Comparison of ENCODE assay signal across 21 cellular contexts in the genomic region with DNA sequence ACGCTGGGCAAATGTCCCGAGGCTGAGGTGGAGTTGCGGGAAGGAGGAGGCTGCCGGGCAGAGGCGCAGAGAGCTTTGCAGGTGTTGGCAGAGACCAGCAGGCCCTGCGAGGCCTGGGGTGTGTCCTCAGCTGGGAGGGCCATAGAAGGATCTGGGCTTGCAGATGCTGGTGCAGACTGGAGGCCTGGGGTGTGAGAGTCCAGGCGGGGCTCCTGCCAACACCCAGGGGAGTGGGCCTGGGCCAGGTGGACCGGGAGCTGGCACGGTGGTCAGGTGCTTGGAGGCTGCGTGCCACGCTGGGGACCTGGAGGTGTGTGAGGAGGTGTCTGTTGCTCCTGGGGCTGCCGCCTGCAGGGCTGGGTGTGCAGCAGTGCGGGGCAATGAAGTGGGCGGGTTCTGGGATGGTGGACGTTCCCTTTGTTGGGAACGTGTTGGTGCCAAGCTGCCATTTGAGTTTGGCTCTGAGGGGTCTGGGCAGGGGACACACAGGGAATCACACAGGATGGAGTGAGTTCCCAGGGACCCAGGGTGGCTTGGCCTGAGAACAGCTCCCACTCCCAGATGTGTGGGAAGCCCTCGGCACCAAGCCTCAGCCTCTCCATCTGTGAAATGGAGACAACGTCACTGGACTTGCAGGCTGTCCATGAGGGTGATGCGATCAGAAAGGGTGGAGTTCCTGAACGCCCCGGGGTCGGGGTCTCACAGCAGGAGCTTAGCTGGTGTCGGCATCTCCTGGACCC. TPM values are rescaled to one million over a fixed set of nuclear protein-coding genes. Genes with fewer than 3 reads are reported as not detected.
DNase-seq lines count a peak whose midpoint lies in the region; ATAC-seq, FAIRE-seq and TF ChIP-seq lines count a peak whose summit lies in the region.
"Had no signal": no experiment of that assay in that cellular context is flagged by ENCODE, and none has a peak within 500 bp of the region (broad histone marks: within the 10 kb centered on the region; RNA-seq: fewer than 3 reads in every experiment).

No MANE protein-coding gene starts in this region.

- H3K4me3 Mint-ChIP-seq in GM23338, result no peak overlapping the region
- H3K4me3 Mint-ChIP-seq: central memory CD8-positive, alpha-beta T cell; stimulated activated naive CD8-positive, alpha-beta T cell treated with anti-CD3 and anti-CD28 coated beads, Interleukin-15, amount 100 ng/mL, for 72 hours had no signal

- no peaks in the 10 kb centered on the region; the same call in 1 of the 2 replicates for H3K4me1 ChIP-seq in GM23338 (ENCODE audit: insufficient read depth)
- peaks cover 81% of the 10 kb centered on the region for H3K4me1 ChIP-seq in Panc1 (ENCODE audit: control insufficient read depth, insufficient read depth, low read length)
- peaks cover 7 to 32% of the 10 kb centered on the region in 2 donors for H3K4me1 ChIP-seq in kidney (ENCODE audit: control insufficient read depth in 1 of 2, insufficient read depth in 1 of 2, low read depth in 1 of 2, low read length in 2 of 2)

- CTCF ChIA-PET in Panc1 (lab: Charles Lee), result no interaction called here

- H3K9me2 ChIP-seq in GM23338 (ENCODE audit: insufficient read depth), result no peaks in the 10 kb centered on the region

- TF ChIP-seq CTCF in GM23338 (conservative IDR thresholded peaks at IDR 0.05; ENCODE audit: low read depth in 2 of 2) (no peak), Panc1 (IDR thresholded peaks at IDR 0.05) (no peak), kidney (IDR thresholded peaks at IDR 0.05; ENCODE audit: borderline replicate concordance, extremely low read depth, insufficient read depth) (no peak)

- H3K4me1 Mint-ChIP-seq in GM23338, result peaks cover 26% of the 10 kb centered on the region

- no peak for FAIRE-seq in kidney (lab: Jason Lieb, UNC)

- DNase-seq in GM23338 (ENCODE audit: low spot score), result no peak
- DNase-seq in Panc1 (ENCODE audit: low read depth, low spot score), result no peak
- DNase-seq in kidney, result peak; percentile 61
- peak; percentile 78 for DNase-seq in posterior vena cava (ENCODE audit: low spot score)
- no peak for DNase-seq in NCI-H446 (lab: John Stamatoyannopoulos, UW)
- DNase-seq in NCI-H510A (lab: John Stamatoyannopoulos, UW), result no peak
- DNase-seq: activated CD4-positive, alpha-beta T cell treated with anti-CD3 and anti-CD28 coated beads, Interleukin-2, amount 50 U/mL, for 1 hour; activated gamma-delta T cell treated with Interleukin-2 at 50 U/mL for 16 hours; activated T-cell treated with anti-CD3 and anti-CD28 coated beads for 4 hours; amniotic stem cell; NCI-H187 treated with DMSO at 0.1 percent for 48 hours; NCI-H446 treated with DMSO at 0.1 percent for 48 hours; SHP77 treated with DMSO at 0.1 percent for 48 hours; stimulated activated CD4-positive, alpha-beta T cell treated with anti-CD3 and anti-CD28 coated beads, Interleukin-2, amount 100 ng/mL, for 48 hours; stimulated activated naive CD8-positive, alpha-beta T cell treated with anti-CD3 and anti-CD28 coated beads, Interleukin-15, amount 100 ng/mL, for 72 hours had no signal

- intact Hi-C loops in Panc1 (cut with micrococcal nuclease; ENCODE audit: unreplicated experiment), result loop anchor here (5.0 kb wide), 1 partner anchor 80 kb away; a partner anchor contains a TSS
- intact Hi-C loops in kidney (cut with DNase I), result no loop called here
- intact Hi-C loops in posterior vena cava (cut with DNase I), result no loop called here

- no peak overlapping the region for H3K27ac ChIP-seq in GM23338 (ENCODE audit: low read depth)
- peak overlapping the region; percentile 90 for H3K27ac ChIP-seq in Panc1 (ENCODE audit: low read length)
- H3K27ac ChIP-seq in kidney (ENCODE audit: low read depth in 2 of 2, low read length in 2 of 2), result no peak overlapping the region
- H3K27ac ChIP-seq: upper lobe of left lung had no signal

- H3K27ac Mint-ChIP-seq in GM23338, result 0 out of 2 replicates have a peak overlapping the region, but pooled peaks have one; percentile 26
- H3K27ac Mint-ChIP-seq: stimulated activated naive CD8-positive, alpha-beta T cell treated with anti-CD3 and anti-CD28 coated beads, Interleukin-15, amount 100 ng/mL, for 72 hours had no signal

- no peak overlapping the region for H2AFZ ChIP-seq in GM23338

- H3K9me3 Mint-ChIP-seq in GM23338, result peaks cover 8% of the 10 kb centered on the region
- H3K9me3 Mint-ChIP-seq: central memory CD8-positive, alpha-beta T cell; stimulated activated naive CD8-positive, alpha-beta T cell treated with anti-CD3 and anti-CD28 coated beads, Interleukin-15, amount 100 ng/mL, for 72 hours had no signal

- peaks cover 5% of the 10 kb centered on the region; the same call in 1 of the 3 replicates for H3K36me3 Mint-ChIP-seq in GM23338 (ENCODE audit: low read depth)

- H3K9me3 ChIP-seq in Panc1 (ENCODE audit: control insufficient read depth, insufficient read depth, low read depth, low read length) (no peaks in the 10 kb centered on the region), kidney (ENCODE audit: control insufficient read depth in 1 of 2, low read length in 2 of 2) (no peaks in the 10 kb centered on the region)
- H3K9me3 ChIP-seq: gastroesophageal sphincter, upper lobe of left lung had no signal

- H3F3A ChIP-seq in GM23338 (replicated peaks; ENCODE audit: low read depth), result no peaks in the 10 kb centered on the region

- H3K4me3 ChIP-seq in GM23338 (no peak overlapping the region), Panc1 (ENCODE audit: low read depth in 2 of 2, low read length in 2 of 2) (no peak overlapping the region), kidney (ENCODE audit: low read length in 2 of 2) (no peak overlapping the region)
- H3K4me3 ChIP-seq: gastroesophageal sphincter, upper lobe of left lung had no signal

- H3K27me3 ChIP-seq in GM23338 (ENCODE audit: insufficient read depth) (no peaks in the 10 kb centered on the region), Panc1 (ENCODE audit: control insufficient read depth, insufficient read depth, low read length) (no peaks in the 10 kb centered on the region)
- H3K27me3 ChIP-seq: gastroesophageal sphincter, upper lobe of left lung had no signal

- ATAC-seq in GM23338 (no peak), Panc1 (no peak), GM21717 (IDR thresholded peaks at IDR 0.05; ENCODE audit: unreplicated experiment) (no peak), GM21529 (IDR thresholded peaks at IDR 0.05; ENCODE audit: unreplicated experiment) (no peak)
- ATAC-seq: esophagus mucosa; gastroesophageal sphincter; stimulated activated naive CD8-positive, alpha-beta T cell treated with anti-CD3 and anti-CD28 coated beads, Interleukin-15, amount 100 ng/mL, for 72 hours had no signal

- H4K20me1 ChIP-seq in GM23338 (replicated peaks; ENCODE audit: insufficient read depth), result no peaks in the 10 kb centered on the region

- peaks cover 22% of the 10 kb centered on the region for H3K27me3 Mint-ChIP-seq in GM23338 (ENCODE audit: insufficient read depth, low read depth, poor library complexity)
- H3K27me3 Mint-ChIP-seq: stimulated activated naive CD8-positive, alpha-beta T cell treated with anti-CD3 and anti-CD28 coated beads, Interleukin-15, amount 100 ng/mL, for 72 hours had no signal

- in situ Hi-C loops in Panc1 (cut with HindIII; ENCODE audit: low pct_unique_long_range_greater_than_20kb, low sequenced_read_pairs), result no loop called here

- H3K79me2 ChIP-seq in GM23338 (replicated peaks; ENCODE audit: insufficient read depth), result no peaks in the 10 kb centered on the region

- POLR2A ChIA-PET in Panc1 (lab: Charles Lee), result no interaction called here

- BruUV-seq in Panc1 (replicated peaks; lab: Mats Ljungman, UMichigan), result no TSS peak

- H3K36me3 ChIP-seq in GM23338 (ENCODE audit: insufficient read depth) (no peaks in the 10 kb centered on the region), Panc1 (ENCODE audit: control insufficient read depth, insufficient read depth, low read length) (no peaks in the 10 kb centered on the region), kidney (ENCODE audit: control insufficient read depth in 1 of 2, insufficient read depth in 2 of 2, low read length in 2 of 2) (no peaks in the 10 kb centered on the region)
- H3K36me3 ChIP-seq: gastroesophageal sphincter, upper lobe of left lung had no signal

- no peak overlapping the region for H3K4me2 ChIP-seq in GM23338

- no peak overlapping the region for H3K9ac ChIP-seq in kidney (ENCODE audit: low read length in 2 of 2)

TF ChIP-seq in GM23338, 12 proteins besides CTCF, POLR2A, EP300 and RAD21 (continues in another document):
- TF ChIP-seq NANOG (IDR thresholded peaks at IDR 0.05; ENCODE audit: borderline replicate concordance) (no peak), EZH2 (IDR thresholded peaks at IDR 0.05; ENCODE audit: low read depth, unreplicated experiment) (no peak), ZNF331 (CRISPR knock-in tag; IDR thresholded peaks at IDR 0.05; ENCODE audit: low read depth) (no peak)

RNA-seq across cellular contexts. Expression of a gene that starts 39.9 kb away (rescaled TPM):
- 34.5 and 36.2 TPM in 2 replicates for total RNA-seq in GM23338 (2014; rRNA removed; shearing (Covaris generic))
- polyA plus RNA-seq in GM23338 (2016; fragmentation: Nextera tagmentation; extraction: Ambion mirVana), result 10.9 and 12.1 TPM in 2 replicates
- total RNA-seq in Panc1 (2021; ENCODE audit: unreplicated experiment), result 59.6 TPM
- polyA plus RNA-seq in Panc1 (2012; ENCODE audit: insufficient read length), result 68.4 TPM
- 30.2 TPM for total RNA-seq in kidney
- polyA plus RNA-seq in kidney (ENCODE audit: insufficient read depth, low read depth, low replicate concordance), result 18.3 TPM
- 10 to 100 TPM; 27.1 to 27.4 TPM for total RNA-seq in posterior vena cava

Comparison
In these comparisons a context has a peak if more than half of its experiments do, and no peak if none do; other contexts are left out.
1. DNase-seq: peak in kidney (single experiment) and posterior vena cava (single experiment); none in GM23338 (single experiment), Panc1 (single experiment), NCI-H446 (0 of 2) and NCI-H510A (single experiment).